ENCODE assay signal across 1 cellular context in the genomic region with DNA sequence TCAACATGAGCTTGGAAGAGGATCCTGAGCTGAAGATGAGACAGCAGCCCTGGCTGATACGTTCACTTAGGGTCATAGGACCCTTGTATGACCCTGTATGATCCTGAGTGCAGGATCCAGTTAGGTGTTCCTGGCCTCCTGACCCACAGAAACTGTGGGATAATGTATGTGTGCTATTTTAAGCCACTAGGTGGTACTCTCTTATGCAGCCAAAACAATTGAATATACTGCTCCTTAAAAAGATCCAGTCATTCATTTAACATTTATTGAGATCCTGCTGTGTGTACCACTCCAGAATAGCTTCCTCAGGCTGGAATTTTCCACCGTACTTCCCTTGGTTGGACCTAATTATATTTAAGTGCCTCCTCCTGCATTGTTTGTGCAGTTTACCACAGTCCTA.
TF ChIP-seq lines count a peak whose summit lies in the region.

No MANE protein-coding gene starts in this region.

TF ChIP-seq in SK-N-SH, 30 proteins besides CTCF, POLR2A, EP300 and RAD21 (continued from another document):
- TF ChIP-seq, protein P1, sequence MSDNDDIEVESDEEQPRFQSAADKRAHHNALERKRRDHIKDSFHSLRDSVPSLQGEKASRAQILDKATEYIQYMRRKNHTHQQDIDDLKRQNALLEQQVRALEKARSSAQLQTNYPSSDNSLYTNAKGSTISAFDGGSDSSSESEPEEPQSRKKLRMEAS (IDR thresholded peaks at IDR 0.05; ENCODE audit: low read depth): no peak
- TF ChIP-seq, protein P2, sequence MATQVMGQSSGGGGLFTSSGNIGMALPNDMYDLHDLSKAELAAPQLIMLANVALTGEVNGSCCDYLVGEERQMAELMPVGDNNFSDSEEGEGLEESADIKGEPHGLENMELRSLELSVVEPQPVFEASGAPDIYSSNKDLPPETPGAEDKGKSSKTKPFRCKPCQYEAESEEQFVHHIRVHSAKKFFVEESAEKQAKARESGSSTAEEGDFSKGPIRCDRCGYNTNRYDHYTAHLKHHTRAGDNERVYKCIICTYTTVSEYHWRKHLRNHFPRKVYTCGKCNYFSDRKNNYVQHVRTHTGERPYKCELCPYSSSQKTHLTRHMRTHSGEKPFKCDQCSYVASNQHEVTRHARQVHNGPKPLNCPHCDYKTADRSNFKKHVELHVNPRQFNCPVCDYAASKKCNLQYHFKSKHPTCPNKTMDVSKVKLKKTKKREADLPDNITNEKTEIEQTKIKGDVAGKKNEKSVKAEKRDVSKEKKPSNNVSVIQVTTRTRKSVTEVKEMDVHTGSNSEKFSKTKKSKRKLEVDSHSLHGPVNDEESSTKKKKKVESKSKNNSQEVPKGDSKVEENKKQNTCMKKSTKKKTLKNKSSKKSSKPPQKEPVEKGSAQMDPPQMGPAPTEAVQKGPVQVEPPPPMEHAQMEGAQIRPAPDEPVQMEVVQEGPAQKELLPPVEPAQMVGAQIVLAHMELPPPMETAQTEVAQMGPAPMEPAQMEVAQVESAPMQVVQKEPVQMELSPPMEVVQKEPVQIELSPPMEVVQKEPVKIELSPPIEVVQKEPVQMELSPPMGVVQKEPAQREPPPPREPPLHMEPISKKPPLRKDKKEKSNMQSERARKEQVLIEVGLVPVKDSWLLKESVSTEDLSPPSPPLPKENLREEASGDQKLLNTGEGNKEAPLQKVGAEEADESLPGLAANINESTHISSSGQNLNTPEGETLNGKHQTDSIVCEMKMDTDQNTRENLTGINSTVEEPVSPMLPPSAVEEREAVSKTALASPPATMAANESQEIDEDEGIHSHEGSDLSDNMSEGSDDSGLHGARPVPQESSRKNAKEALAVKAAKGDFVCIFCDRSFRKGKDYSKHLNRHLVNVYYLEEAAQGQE (IDR thresholded peaks at IDR 0.05; ENCODE audit: low read depth, low read length): no peak
- TF ChIP-seq MXI1 (IDR thresholded peaks at IDR 0.05; ENCODE audit: low read depth, low read length) (no peak), MEF2A (IDR thresholded peaks at IDR 0.05; ENCODE audit: borderline replicate concordance, low read depth) (no peak), NRF1 (IDR thresholded peaks at IDR 0.05; ENCODE audit: low read depth, low read length) (no peak), RFX5 (IDR thresholded peaks at IDR 0.05; ENCODE audit: low read length) (no peak), EZH2phosphoT487 (IDR thresholded peaks at IDR 0.05; ENCODE audit: borderline replicate concordance, low read depth) (no peak), ELF1 (IDR thresholded peaks at IDR 0.05) (no peak), JUND (IDR thresholded peaks at IDR 0.05) (no peak)
- TF ChIP-seq, protein P3, sequence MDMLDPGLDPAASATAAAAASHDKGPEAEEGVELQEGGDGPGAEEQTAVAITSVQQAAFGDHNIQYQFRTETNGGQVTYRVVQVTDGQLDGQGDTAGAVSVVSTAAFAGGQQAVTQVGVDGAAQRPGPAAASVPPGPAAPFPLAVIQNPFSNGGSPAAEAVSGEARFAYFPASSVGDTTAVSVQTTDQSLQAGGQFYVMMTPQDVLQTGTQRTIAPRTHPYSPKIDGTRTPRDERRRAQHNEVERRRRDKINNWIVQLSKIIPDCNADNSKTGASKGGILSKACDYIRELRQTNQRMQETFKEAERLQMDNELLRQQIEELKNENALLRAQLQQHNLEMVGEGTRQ (IDR thresholded peaks at IDR 0.05; ENCODE audit: borderline replicate concordance, low read depth, low read length): no peak
